ENCODE assay signal across 28 cellular contexts in the genomic region with DNA sequence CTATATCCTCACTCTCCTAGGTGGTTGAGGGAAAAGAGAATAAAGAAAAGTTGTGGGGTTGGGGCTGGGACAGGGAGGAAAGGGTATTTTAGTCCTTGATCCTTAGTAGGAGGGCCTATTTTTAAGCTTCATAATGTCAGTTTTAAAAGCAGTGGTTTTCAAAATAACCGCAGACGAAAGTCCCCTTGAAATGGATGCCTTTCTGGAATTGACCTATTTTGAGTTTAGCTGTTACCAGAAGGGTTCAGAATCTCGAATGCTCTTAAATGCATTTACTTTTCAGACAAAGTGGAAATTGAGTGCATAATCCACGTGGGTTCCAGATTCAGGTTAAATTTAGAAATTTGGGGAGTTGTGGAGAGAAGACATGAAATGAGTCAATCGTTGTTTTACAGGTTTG. TPM values are rescaled to one million over a fixed set of nuclear protein-coding genes. Genes with fewer than 3 reads are reported as not detected.
A peak's percentile ranks its signal among the peaks of the same experiment; 100 is the strongest.
DNase-seq lines count a peak whose midpoint lies in the region; ATAC-seq, FAIRE-seq and TF ChIP-seq lines count a peak whose summit lies in the region.
"Had no signal": no experiment of that assay in that cellular context is flagged by ENCODE, and none has a peak within 500 bp of the region (broad histone marks: within the 10 kb centered on the region; RNA-seq: fewer than 3 reads in every experiment).

No MANE protein-coding gene starts in this region.

- TF ChIP-seq RAD21 in GM12878 (IDR thresholded peaks at IDR 0.05; ENCODE audit: insufficient read depth, low read depth, low read length) = no peak

- TF ChIP-seq EP300 in GM12878 (IDR thresholded peaks at IDR 0.05; ENCODE audit: borderline replicate concordance in 1 of 2, control insufficient read depth in 1 of 2, low read depth in 2 of 2, low read length in 2 of 2) = no peak

- FAIRE-seq in GM12878 (lab: Jason Lieb, UNC) = peak; percentile 71
- FAIRE-seq: frontal cortex had no signal

- peaks cover 17 to 99% (median 75%) of the 10 kb centered on the region in 11 experiments; a peak in 19 of 22 replicates for H4K20me1 ChIP-seq in BLaER1 treated with 17β-estradiol and CSF1 and Interleukin-3, amounts not matched to agents 10 nM and 100 nM
- H4K20me1 ChIP-seq in Karpas-422 (ENCODE audit: insufficient read depth, low read depth, low read length) = no peaks in the 10 kb centered on the region
- no peaks in the 10 kb centered on the region; the same call in none of the 2 replicates for H4K20me1 ChIP-seq in GM12878 (ENCODE audit: control insufficient read depth, insufficient read depth)

- no peak overlapping the region for H3K4me3 ChIP-seq in BLaER1 treated with 17β-estradiol and CSF1 and Interleukin-3, amounts not matched to agents 10 nM and 100 nM
- H3K4me3 ChIP-seq in Karpas-422 (ENCODE audit: low read length) = no peak overlapping the region
- H3K4me3 ChIP-seq in GM12878 = peak overlapping the region; percentile 29; the same call in 1 of the 2 replicates
- H3K4me3 ChIP-seq in upper lobe of right lung = no peak overlapping the region
- H3K4me3 ChIP-seq: coronary artery, esophagus squamous epithelium, lung, mucosa of descending colon had no signal

- RAD21 ChIA-PET in GM12878 (lab: Charles Lee; ENCODE audit: unreplicated experiment) = interaction anchor here (0.6 to 7.6 kb wide), 15 partner anchors 13 to 101 kb away, joined by 3 to 119 read pairs (median 5); a partner anchor contains a TSS

- ATAC-seq in GM12878 (peak; percentile 17), upper lobe of right lung (no peak), HG03139 (IDR thresholded peaks at IDR 0.05; ENCODE audit: unreplicated experiment) (no peak), Right ventricle myocardium inferior (no peak)
- peak in 1 of 2 donors; percentile 6 for ATAC-seq in naive thymus-derived CD8-positive, alpha-beta T cell
- ATAC-seq: mucosa of descending colon, PC-3 had no signal

- no peaks in the 10 kb centered on the region for H3K27me3 Mint-ChIP-seq in naive thymus-derived CD8-positive, alpha-beta T cell
- H3K27me3 Mint-ChIP-seq: progenitor cell of endocrine pancreas had no signal

- peak overlapping the region in 6 of 10 donors; percentile 23 to 83 (median 46) for H3K27ac Mint-ChIP-seq in naive thymus-derived CD8-positive, alpha-beta T cell

- in situ Hi-C loops in GM12878 (cut with MboI) = no loop called here

- CTCF ChIA-PET in GM12878 (lab: Yijun Ruan, JAX) = interaction anchor here (0.6 to 6.0 kb wide), 13 partner anchors 10 to 710 kb away, joined by 3 to 69 read pairs (median 11); a partner anchor contains a TSS

- no peaks in the 10 kb centered on the region for H3K9me2 ChIP-seq in Karpas-422 (replicated peaks; ENCODE audit: insufficient read depth, low read length)

- peaks cover 42 to 86% (median 81%) of the 10 kb centered on the region in 4 donors for H3K4me1 Mint-ChIP-seq in naive thymus-derived CD8-positive, alpha-beta T cell

- DNase-seq in Karpas-422 (no peak), GM12878 (ENCODE audit: low read depth, low spot score) (no peak), NCI-H748 (lab: John Stamatoyannopoulos, UW; ENCODE audit: unreplicated experiment) (no peak), upper lobe of right lung (no peak), Right ventricle myocardium inferior (ENCODE audit: missing footprints) (no peak)
- DNase-seq in naive thymus-derived CD8-positive, alpha-beta T cell = no peak
- DNase-seq: activated T-cell treated with anti-CD3 and anti-CD28 coated beads, Interleukin-2, amount 50 U/mL, for 1 hour; AML-193; amniotic stem cell; esophagus squamous epithelium; GDM1; H7; hippocampal formation; islet precursor cell; mucosa of descending colon; NCI-H1105; NCI-H2029; NCI-H345; NCI-H82; PC-3; Right ventricle myocardium superior; stimulated activated CD4-positive, alpha-beta T cell treated with anti-CD3 and anti-CD28 coated beads, Interleukin-15, amount 100 ng/mL, for 24 hours had no signal

- TF ChIP-seq CTCF in GM12878 (IDR thresholded peaks at IDR 0.05 in 2 of 3, conservative IDR thresholded peaks at IDR 0.05 in 1 of 3; ENCODE audit: control insufficient read depth in 2 of 3, extremely low read depth in 1 of 3, insufficient read depth in 1 of 3, low read depth in 3 of 3, low read length in 3 of 3) = no peak
- TF ChIP-seq CTCF in upper lobe of right lung (IDR thresholded peaks at IDR 0.05) = no peak

- H3K79me2 ChIP-seq in Karpas-422 (ENCODE audit: low read length) (peaks cover 99% of the 10 kb centered on the region), GM12878 (ENCODE audit: control insufficient read depth, insufficient read depth, low read length) (peaks cover 99% of the 10 kb centered on the region)

- H3K4me2 ChIP-seq in BLaER1 treated with 17β-estradiol and CSF1 and Interleukin-3, amounts not matched to agents 10 nM and 100 nM = peak overlapping the region; percentile 61 to 93 (median 79); a peak in 20 of 22 replicates
- H3K4me2 ChIP-seq in Karpas-422 (ENCODE audit: low read depth, low read length, poor library complexity, severe bottlenecking) = peak overlapping the region; percentile 72
- peak overlapping the region; percentile 57 for H3K4me2 ChIP-seq in GM12878 (ENCODE audit: control insufficient read depth, insufficient read depth)

- H2AFZ ChIP-seq in Karpas-422 (ENCODE audit: low read length) (no peak overlapping the region), GM12878 (ENCODE audit: control insufficient read depth, low read depth, low read length) (no peak overlapping the region)

- H3K36me3 ChIP-seq in BLaER1 treated with 17β-estradiol and CSF1 and Interleukin-3, amounts not matched to agents 10 nM and 100 nM = peaks cover 0 to 14% (median 10%) of the 10 kb centered on the region in 11 experiments; a peak in 11 of 22 replicates
- H3K36me3 ChIP-seq in Karpas-422 (ENCODE audit: insufficient read depth, low read length) (no peaks in the 10 kb centered on the region), GM12878 (ENCODE audit: control insufficient read depth in 2 of 2, insufficient read depth in 2 of 2, low read length in 1 of 2) (peaks cover 2 to 5% of the 10 kb centered on the region in 2 experiments), upper lobe of right lung (no peaks in the 10 kb centered on the region)

- WGBS in GM12878 (ENCODE audit: insufficient coverage, insufficient replicate concordance, low lambda C conversion rate, missing lambda C conversion rate) = 73% methylated on average over 5 of the region's 5 CpGs

- no peaks in the 10 kb centered on the region for H3K9me3 Mint-ChIP-seq in naive thymus-derived CD8-positive, alpha-beta T cell

- SMC1A ChIA-PET in GM12878 (lab: Charles Lee; ENCODE audit: uncharacterized antibody, unreplicated experiment) = interaction anchor here (0.7 to 8.2 kb wide), 18 partner anchors 10 to 109 kb away, joined by 3 to 95 read pairs (median 8); a partner anchor contains a TSS

- H3K4me3 Mint-ChIP-seq in naive thymus-derived CD8-positive, alpha-beta T cell = peak overlapping the region in 5 of 10 donors; percentile 14 to 39 (median 24)

- no peaks in the 10 kb centered on the region for H3K9me3 ChIP-seq in BLaER1 treated with 17β-estradiol and CSF1 and Interleukin-3, amounts not matched to agents 10 nM and 100 nM (replicated peaks in 1 of 11)
- H3K9me3 ChIP-seq in Karpas-422 (ENCODE audit: low read length) (no peaks in the 10 kb centered on the region), GM12878 (replicated peaks; ENCODE audit: control insufficient read depth, insufficient read depth, low read length) (no peaks in the 10 kb centered on the region), upper lobe of right lung (no peaks in the 10 kb centered on the region)
- H3K9me3 ChIP-seq: esophagus squamous epithelium, mucosa of descending colon had no signal

- H3K27me3 ChIP-seq in BLaER1 treated with 17β-estradiol and CSF1 and Interleukin-3, amounts not matched to agents 10 nM and 100 nM = no peaks in the 10 kb centered on the region
- H3K27me3 ChIP-seq in Karpas-422 (ENCODE audit: low read length) (no peaks in the 10 kb centered on the region), GM12878 (replicated peaks in 1 of 2; ENCODE audit: control insufficient read depth in 2 of 2, insufficient read depth in 2 of 2, low read length in 1 of 2) (no peaks in the 10 kb centered on the region), upper lobe of right lung (no peaks in the 10 kb centered on the region)
- H3K27me3 ChIP-seq: esophagus squamous epithelium had no signal

- intact Hi-C loops in GM12878 (cut with micrococcal nuclease; ENCODE audit: unreplicated experiment) = no loop called here
- intact Hi-C loops in upper lobe of right lung (cut with DNase I) = no loop called here
- intact Hi-C loops in Right ventricle myocardium inferior (cut with DNase I) = no loop called here

- peaks cover 79 to 100% (median 91%) of the 10 kb centered on the region in 10 experiments for H3K4me1 ChIP-seq in BLaER1 treated with 17β-estradiol and CSF1 and Interleukin-3, amounts not matched to agents 10 nM and 100 nM
- H3K4me1 ChIP-seq in Karpas-422 (ENCODE audit: low read length) = peaks cover 84% of the 10 kb centered on the region
- H3K4me1 ChIP-seq in GM12878 (ENCODE audit: control insufficient read depth, insufficient read depth, low read length) = peaks cover 67% of the 10 kb centered on the region
- peaks cover 32% of the 10 kb centered on the region for H3K4me1 ChIP-seq in upper lobe of right lung

- no TSS peak for BruUV-seq in GM12878 (replicated peaks; lab: Mats Ljungman, UMichigan)

- no peak for TF ChIP-seq POLR2A in GM12878 (IDR thresholded peaks at IDR 0.05; ENCODE audit: low read depth, low read length)

- H3K36me3 Mint-ChIP-seq in naive thymus-derived CD8-positive, alpha-beta T cell = peaks cover 0 to 11% (median 0%) of the 10 kb centered on the region in 3 donors

- POLR2A ChIA-PET in GM12878 (lab: Charles Lee) = interaction anchor here (0.6 to 7.6 kb wide), 13 partner anchors 10 to 109 kb away, joined by 3 to 120 read pairs (median 4); a partner anchor contains a TSS
- POLR2A ChIA-PET in naive thymus-derived CD8-positive, alpha-beta T cell (lab: Charles Lee) = no interaction called here

- H3K27ac ChIP-seq in BLaER1 treated with 17β-estradiol and CSF1 and Interleukin-3, amounts not matched to agents 10 nM and 100 nM = no peak overlapping the region
- H3K27ac ChIP-seq in Karpas-422 (ENCODE audit: low read length) (peak overlapping the region; percentile 85), GM12878 (ENCODE audit: control insufficient read depth, insufficient read depth) (peak overlapping the region; percentile 75), upper lobe of right lung (no peak overlapping the region)
- H3K27ac ChIP-seq: coronary artery, esophagus squamous epithelium had no signal

- H3K9ac ChIP-seq in BLaER1 treated with 17β-estradiol and CSF1 and Interleukin-3, amounts not matched to agents 10 nM and 100 nM = no peak overlapping the region
- H3K9ac ChIP-seq in Karpas-422 (ENCODE audit: low read length) = no peak overlapping the region; the same call in 1 of the 2 replicates
- no peak overlapping the region for H3K9ac ChIP-seq in GM12878 (ENCODE audit: control insufficient read depth, insufficient read depth, low read length)

RNA-seq across cellular contexts. Expression of a gene that starts 16.6 kb away (rescaled TPM):
- 38.1 and 46.6 TPM in 2 replicates for total RNA-seq in Karpas-422 (2014; rRNA removed; shearing (Covaris generic); ENCODE audit: low replicate concordance)
- 57.1 and 60.7 TPM in 2 replicates for total RNA-seq in GM12878 (2013; cell fraction: nucleolus; rRNA removed)
- total RNA-seq in GM12878 (2014; rRNA removed) = 50.0 and 55.5 TPM in 2 replicates
- total RNA-seq in GM12878 (2014; rRNA removed; fragmentation: Illumina TruSeq; extraction: Trizol) = 28.1 and 30.1 TPM in 2 replicates
- total RNA-seq in GM12878 (2021) = 66.1 and 68.9 TPM in 2 replicates
- polyA plus RNA-seq in GM12878 (2011; ENCODE audit: low read depth) = 43.7 TPM
- 101 and 112 TPM in 2 replicates for polyA plus RNA-seq in GM12878 (2011; rRNA removed)
- polyA plus RNA-seq in GM12878 (2011; cell fraction: cytosol; rRNA removed) = 60.8 and 86.0 TPM in 2 replicates
- polyA plus RNA-seq in GM12878 (2011; cell fraction: nucleus; rRNA removed) = 40.4 and 44.1 TPM in 2 replicates
- polyA plus RNA-seq in GM12878 (2012) = 54.2 and 71.2 TPM in 2 replicates
- 41.6 and 47.2 TPM in 2 replicates for polyA plus RNA-seq in GM12878 (2014; fragmentation: Illumina TruSeq; extraction: Trizol)
- 10 to 100 TPM; 11.2 to 17.7 TPM for polyA plus RNA-seq in GM12878 (2014; fragmentation: Nextera tagmentation; extraction: Ambion mirVana)
- polyA plus RNA-seq in GM12878 (2014; rRNA removed) = 62.1 and 63.2 TPM in 2 replicates
- polyA plus RNA-seq in GM12878 (2016; fragmentation: Nextera tagmentation; extraction: Ambion mirVana) = 10 to 100 TPM; 72.8 to 79.4 TPM
- 37.0 and 45.6 TPM in 2 replicates for polyA minus RNA-seq in GM12878 (2011; rRNA and poly(A)+ RNA removed)
- 15.0 and 16.3 TPM in 2 replicates for polyA minus RNA-seq in GM12878 (2011; cell fraction: cytosol; rRNA and poly(A)+ RNA removed)
- 17.0 and 21.6 TPM in 2 replicates for polyA minus RNA-seq in GM12878 (2011; cell fraction: nucleus; rRNA and poly(A)+ RNA removed)
- total RNA-seq in naive thymus-derived CD8-positive, alpha-beta T cell = 10 to 100 TPM; 49.3 to 50.8 TPM
- 10 to 100 TPM; 34.7 to 41.7 (median 39.3) TPM for polyA plus RNA-seq in naive thymus-derived CD8-positive, alpha-beta T cell
- total RNA-seq in upper lobe of right lung = 44.5 TPM
- 47.3 TPM for total RNA-seq in Right ventricle myocardium inferior

RNA-seq across cellular contexts. Expression of a gene that starts 46.8 kb away (rescaled TPM):
- 8.4 and 16.5 TPM in 2 replicates for total RNA-seq in Karpas-422 (2014; rRNA removed; shearing (Covaris generic); ENCODE audit: low replicate concordance)
- 45.4 TPM in 2 replicates for total RNA-seq in GM12878 (2013; cell fraction: nucleolus; rRNA removed)
- total RNA-seq in GM12878 (2014; rRNA removed) (26.7 and 29.3 TPM in 2 replicates), GM12878 (2014; rRNA removed; fragmentation: Illumina TruSeq; extraction: Trizol) (37.7 and 41.1 TPM in 2 replicates), GM12878 (2021) (26.2 and 30.3 TPM in 2 replicates), upper lobe of right lung (4.6 TPM), Right ventricle myocardium inferior (2.8 TPM)
- 11.7 TPM for polyA plus RNA-seq in GM12878 (2011; ENCODE audit: low read depth)
- polyA plus RNA-seq in GM12878 (2011; rRNA removed) (21.1 and 32.4 TPM in 2 replicates), GM12878 (2014; fragmentation: Illumina TruSeq; extraction: Trizol) (53.1 and 71.8 TPM in 2 replicates), GM12878 (2014; fragmentation: Nextera tagmentation; extraction: Ambion mirVana) (10 to 100 TPM; 52.8 to 59.2 TPM), GM12878 (2014; rRNA removed) (23.3 and 28.5 TPM in 2 replicates), GM12878 (2016; fragmentation: Nextera tagmentation; extraction: Ambion mirVana) (10 to 100 TPM; 62.8 to 69.2 TPM)
- 8.6 and 10.2 TPM in 2 replicates for polyA plus RNA-seq in GM12878 (2011; cell fraction: cytosol; rRNA removed)
- 9.0 and 12.8 TPM in 2 replicates for polyA plus RNA-seq in GM12878 (2011; cell fraction: nucleus; rRNA removed)
- 16.4 and 18.7 TPM in 2 replicates for polyA plus RNA-seq in GM12878 (2012)
- 9.5 and 16.7 TPM in 2 replicates for polyA minus RNA-seq in GM12878 (2011; rRNA and poly(A)+ RNA removed)
- 4.9 and 12.9 TPM in 2 replicates for polyA minus RNA-seq in GM12878 (2011; cell fraction: cytosol; rRNA and poly(A)+ RNA removed)
- polyA minus RNA-seq in GM12878 (2011; cell fraction: nucleus; rRNA and poly(A)+ RNA removed) = 6.0 and 12.4 TPM in 2 replicates
- total RNA-seq in naive thymus-derived CD8-positive, alpha-beta T cell = 10 to 100 TPM; 13.6 to 14.4 TPM
- polyA plus RNA-seq in naive thymus-derived CD8-positive, alpha-beta T cell = 10 to 100 TPM in 2 of 3 donors, 1 to 10 TPM in 1; 9.0 to 12.1 (median 10.3) TPM

Comparison
In these comparisons a context has a peak if more than half of its experiments do, and no peak if none do; other contexts are left out.
1. H3K27ac ChIP-seq: peak in Karpas-422 (single experiment) and GM12878 (single experiment); none in BLaER1 treated with 17β-estradiol and CSF1 and Interleukin-3, amounts not matched to agents 10 nM and 100 nM (0 of 11) and upper lobe of right lung (single experiment).
2. Peak in every context shown above with its lines, with median percentiles within 50 percentile points of each other: H3K4me2 ChIP-seq.